ENCODE assay signal across 8 cellular contexts in genomic region chr1:32178380-32179192, GRCh38. TPM values are rescaled to one million over a fixed set of nuclear protein-coding genes. Genes with fewer than 3 reads are reported as not detected.
DNase-seq lines count a peak whose midpoint lies in the region; ATAC-seq and TF ChIP-seq lines count a peak whose summit lies in the region.

No MANE protein-coding gene starts in this region.

- H3K27ac Mint-ChIP-seq in activated T-cell treated with anti-CD3 and anti-CD28 coated beads, Interleukin-2, amount 50 U/mL, for 72 hours: peak overlapping the region; percentile 98
- H3K27ac Mint-ChIP-seq in activated naive CD4-positive, alpha-beta T cell treated with anti-CD3 and anti-CD28 coated beads, Interleukin-2, amount 50 U/mL, for 72 hours: peak overlapping the region; percentile 98
- peak overlapping the region; percentile 95 for H3K27ac Mint-ChIP-seq in type B pancreatic cell

- no peaks in the 10 kb centered on the region for H3K27me3 ChIP-seq in liver (ENCODE audit: control insufficient read depth in 4 of 4, insufficient read depth in 4 of 4, low read length in 3 of 4)

- peak overlapping the region; percentile 98 to 99 for H3K4me3 Mint-ChIP-seq in activated T-cell treated with anti-CD3 and anti-CD28 coated beads, Interleukin-2, amount 50 U/mL, for 72 hours
- H3K4me3 Mint-ChIP-seq in type B pancreatic cell: peak overlapping the region; percentile 93

- peak overlapping the region; percentile 62 to 65 for H3K9ac ChIP-seq in liver (ENCODE audit: low read depth in 1 of 2, low read length in 2 of 2)

- DNase-seq in activated T-cell treated with anti-CD3 and anti-CD28 coated beads, Interleukin-2, amount 50 U/mL, for 72 hours: no peak
- DNase-seq in activated T-cell treated with anti-CD3 and anti-CD28 coated beads for 4 hours: no peak
- DNase-seq in activated naive CD4-positive, alpha-beta T cell treated with anti-CD3 and anti-CD28 coated beads, Interleukin-2, amount 50 U/mL, for 72 hours (ENCODE audit: low spot score in 2 of 2): no peak
- DNase-seq in type B pancreatic cell (ENCODE audit: extremely low spot score, unreplicated experiment): no peak

- TF ChIP-seq RAD21 in liver (IDR thresholded peaks at IDR 0.05): peak; percentile 32 to 52

- H3K27me3 Mint-ChIP-seq in activated T-cell treated with anti-CD3 and anti-CD28 coated beads, Interleukin-2, amount 50 U/mL, for 72 hours (ENCODE audit: low read depth): no peaks in the 10 kb centered on the region
- H3K27me3 Mint-ChIP-seq in type B pancreatic cell: no peaks in the 10 kb centered on the region

- H3K4me1 ChIP-seq in liver (ENCODE audit: control insufficient read depth in 4 of 4, insufficient read depth in 4 of 4, low read length in 3 of 4): peaks cover 16 to 47% (median 40%) of the 10 kb centered on the region in 4 donors

- no peaks in the 10 kb centered on the region for H3K9me3 Mint-ChIP-seq in activated T-cell treated with anti-CD3 and anti-CD28 coated beads, Interleukin-2, amount 50 U/mL, for 72 hours
- H3K9me3 Mint-ChIP-seq in activated naive CD4-positive, alpha-beta T cell treated with anti-CD3 and anti-CD28 coated beads, Interleukin-2, amount 50 U/mL, for 72 hours: no peaks in the 10 kb centered on the region
- no peaks in the 10 kb centered on the region for H3K9me3 Mint-ChIP-seq in type B pancreatic cell

- H3K4me3 ChIP-seq in liver (ENCODE audit: low read depth in 1 of 3, low read length in 3 of 3): peak overlapping the region; percentile 68 to 87 (median 78)

- H3K4me1 Mint-ChIP-seq in activated T-cell treated with anti-CD3 and anti-CD28 coated beads, Interleukin-2, amount 50 U/mL, for 72 hours (ENCODE audit: low read depth): peaks cover 43% of the 10 kb centered on the region
- H3K4me1 Mint-ChIP-seq in type B pancreatic cell (ENCODE audit: unreplicated experiment): peaks cover 16% of the 10 kb centered on the region

- TF ChIP-seq CTCF in liver (IDR thresholded peaks at IDR 0.05; ENCODE audit: low read depth, low read length, missing input control) (no peak), type B pancreatic cell (conservative IDR thresholded peaks at IDR 0.05) (no peak)

- ATAC-seq in activated T-cell treated with anti-CD3 and anti-CD28 coated beads, Interleukin-2, amount 50 U/mL, for 72 hours (replicated peaks in 1 of 2): no peak
- ATAC-seq in activated naive CD4-positive, alpha-beta T cell treated with anti-CD3 and anti-CD28 coated beads, Interleukin-2, amount 50 U/mL, for 72 hours: no peak
- ATAC-seq in GM19324 (IDR thresholded peaks at IDR 0.05; ENCODE audit: low FRiP score, unreplicated experiment) (no peak), GM21737 (IDR thresholded peaks at IDR 0.05; ENCODE audit: unreplicated experiment) (no peak), GM21367 (IDR thresholded peaks at IDR 0.05; ENCODE audit: unreplicated experiment) (no peak)

- WGBS in liver: 47% methylated on average over 7 of the region's 7 CpGs

- H3K27ac ChIP-seq in liver (ENCODE audit: low read depth in 1 of 2, low read length in 2 of 2): peak overlapping the region; percentile 87 to 98

- no peaks in the 10 kb centered on the region for H3K9me3 ChIP-seq in liver (ENCODE audit: control insufficient read depth in 4 of 4, low read length in 3 of 4)

- peaks cover 0 to 6% (median 2%) of the 10 kb centered on the region in 4 donors for H3K36me3 ChIP-seq in liver (ENCODE audit: control insufficient read depth in 4 of 4, insufficient read depth in 3 of 4, low read depth in 1 of 4, low read length in 3 of 4)

- peaks cover 17 to 29% of the 10 kb centered on the region in 2 donors for H3K36me3 Mint-ChIP-seq in activated T-cell treated with anti-CD3 and anti-CD28 coated beads, Interleukin-2, amount 50 U/mL, for 72 hours (ENCODE audit: insufficient read depth in 2 of 2)
- peaks cover 19 to 31% of the 10 kb centered on the region in 2 donors for H3K36me3 Mint-ChIP-seq in activated naive CD4-positive, alpha-beta T cell treated with anti-CD3 and anti-CD28 coated beads, Interleukin-2, amount 50 U/mL, for 72 hours
- H3K36me3 Mint-ChIP-seq in type B pancreatic cell: peaks cover 24% of the 10 kb centered on the region

TF ChIP-seq in liver, 16 proteins besides CTCF, POLR2A, EP300 and RAD21 (continues in another document):
- no peak for TF ChIP-seq TAF1 (conservative IDR thresholded peaks at IDR 0.05)
- TF ChIP-seq HNF4G (IDR thresholded peaks at IDR 0.05): peak; percentile 81
- peak; percentile 13 to 50 for TF ChIP-seq GABPA (IDR thresholded peaks at IDR 0.05 in 1 of 2, conservative IDR thresholded peaks at IDR 0.05 in 1 of 2)
- TF ChIP-seq, protein P1, sequence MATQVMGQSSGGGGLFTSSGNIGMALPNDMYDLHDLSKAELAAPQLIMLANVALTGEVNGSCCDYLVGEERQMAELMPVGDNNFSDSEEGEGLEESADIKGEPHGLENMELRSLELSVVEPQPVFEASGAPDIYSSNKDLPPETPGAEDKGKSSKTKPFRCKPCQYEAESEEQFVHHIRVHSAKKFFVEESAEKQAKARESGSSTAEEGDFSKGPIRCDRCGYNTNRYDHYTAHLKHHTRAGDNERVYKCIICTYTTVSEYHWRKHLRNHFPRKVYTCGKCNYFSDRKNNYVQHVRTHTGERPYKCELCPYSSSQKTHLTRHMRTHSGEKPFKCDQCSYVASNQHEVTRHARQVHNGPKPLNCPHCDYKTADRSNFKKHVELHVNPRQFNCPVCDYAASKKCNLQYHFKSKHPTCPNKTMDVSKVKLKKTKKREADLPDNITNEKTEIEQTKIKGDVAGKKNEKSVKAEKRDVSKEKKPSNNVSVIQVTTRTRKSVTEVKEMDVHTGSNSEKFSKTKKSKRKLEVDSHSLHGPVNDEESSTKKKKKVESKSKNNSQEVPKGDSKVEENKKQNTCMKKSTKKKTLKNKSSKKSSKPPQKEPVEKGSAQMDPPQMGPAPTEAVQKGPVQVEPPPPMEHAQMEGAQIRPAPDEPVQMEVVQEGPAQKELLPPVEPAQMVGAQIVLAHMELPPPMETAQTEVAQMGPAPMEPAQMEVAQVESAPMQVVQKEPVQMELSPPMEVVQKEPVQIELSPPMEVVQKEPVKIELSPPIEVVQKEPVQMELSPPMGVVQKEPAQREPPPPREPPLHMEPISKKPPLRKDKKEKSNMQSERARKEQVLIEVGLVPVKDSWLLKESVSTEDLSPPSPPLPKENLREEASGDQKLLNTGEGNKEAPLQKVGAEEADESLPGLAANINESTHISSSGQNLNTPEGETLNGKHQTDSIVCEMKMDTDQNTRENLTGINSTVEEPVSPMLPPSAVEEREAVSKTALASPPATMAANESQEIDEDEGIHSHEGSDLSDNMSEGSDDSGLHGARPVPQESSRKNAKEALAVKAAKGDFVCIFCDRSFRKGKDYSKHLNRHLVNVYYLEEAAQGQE (IDR thresholded peaks at IDR 0.05): peak; percentile 56
- TF ChIP-seq, protein P2, sequence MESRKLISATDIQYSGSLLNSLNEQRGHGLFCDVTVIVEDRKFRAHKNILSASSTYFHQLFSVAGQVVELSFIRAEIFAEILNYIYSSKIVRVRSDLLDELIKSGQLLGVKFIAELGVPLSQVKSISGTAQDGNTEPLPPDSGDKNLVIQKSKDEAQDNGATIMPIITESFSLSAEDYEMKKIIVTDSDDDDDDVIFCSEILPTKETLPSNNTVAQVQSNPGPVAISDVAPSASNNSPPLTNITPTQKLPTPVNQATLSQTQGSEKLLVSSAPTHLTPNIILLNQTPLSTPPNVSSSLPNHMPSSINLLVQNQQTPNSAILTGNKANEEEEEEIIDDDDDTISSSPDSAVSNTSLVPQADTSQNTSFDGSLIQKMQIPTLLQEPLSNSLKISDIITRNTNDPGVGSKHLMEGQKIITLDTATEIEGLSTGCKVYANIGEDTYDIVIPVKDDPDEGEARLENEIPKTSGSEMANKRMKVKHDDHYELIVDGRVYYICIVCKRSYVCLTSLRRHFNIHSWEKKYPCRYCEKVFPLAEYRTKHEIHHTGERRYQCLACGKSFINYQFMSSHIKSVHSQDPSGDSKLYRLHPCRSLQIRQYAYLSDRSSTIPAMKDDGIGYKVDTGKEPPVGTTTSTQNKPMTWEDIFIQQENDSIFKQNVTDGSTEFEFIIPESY (IDR thresholded peaks at IDR 0.05): peak; percentile 78
- TF ChIP-seq FOXA1 (IDR thresholded peaks at IDR 0.05): peak; percentile 84
- peak in 1 of 2 donors; percentile 69 for TF ChIP-seq EGR1 (IDR thresholded peaks at IDR 0.05; ENCODE audit: low read depth in 2 of 2)

RNA-seq across cellular contexts. Expression of gene TXLNA, which starts 0.9 kb away (rescaled TPM):
- 100 to 1,000 TPM in 1 of 2 donors, 10 to 100 TPM in 1; 97.1 to 113 TPM for total RNA-seq in activated T-cell treated with anti-CD3 and anti-CD28 coated beads, Interleukin-2, amount 50 U/mL, for 72 hours
- 10 to 100 TPM; 71.9 to 81.7 TPM for total RNA-seq in activated naive CD4-positive, alpha-beta T cell treated with anti-CD3 and anti-CD28 coated beads, Interleukin-2, amount 50 U/mL, for 72 hours
- total RNA-seq in liver: 10 to 100 TPM; 31.7 to 46.7 TPM
- polyA plus RNA-seq in liver: 10 to 100 TPM; 17.9 to 26.1 TPM
- 54.0 and 60.4 TPM in 2 replicates for total RNA-seq in type B pancreatic cell (ENCODE audit: low replicate concordance)

RNA-seq across cellular contexts. Expression of gene CCDC28B, which starts 21.8 kb away (rescaled TPM):
- total RNA-seq in activated T-cell treated with anti-CD3 and anti-CD28 coated beads, Interleukin-2, amount 50 U/mL, for 72 hours: 10 to 100 TPM; 20.0 to 24.6 TPM
- 10 to 100 TPM; 20.8 to 24.9 TPM for total RNA-seq in activated naive CD4-positive, alpha-beta T cell treated with anti-CD3 and anti-CD28 coated beads, Interleukin-2, amount 50 U/mL, for 72 hours
- total RNA-seq in liver: 10 to 100 TPM in 1 of 2 donors, under 1 TPM in 1; 0.75 to 20.6 TPM
- polyA plus RNA-seq in liver: 1 to 10 TPM in 1 of 2 donors, under 1 TPM in 1; 0.91 to 1.2 TPM
- 15.8 and 19.6 TPM in 2 replicates for total RNA-seq in type B pancreatic cell (ENCODE audit: low replicate concordance)

RNA-seq across cellular contexts. Expression of gene IQCC, which starts 26.9 kb away (rescaled TPM):
- total RNA-seq in activated T-cell treated with anti-CD3 and anti-CD28 coated beads, Interleukin-2, amount 50 U/mL, for 72 hours: 1 to 10 TPM; 3.7 to 4.6 TPM
- total RNA-seq in activated naive CD4-positive, alpha-beta T cell treated with anti-CD3 and anti-CD28 coated beads, Interleukin-2, amount 50 U/mL, for 72 hours: 1 to 10 TPM; 4.6 to 7.2 TPM
- total RNA-seq in liver (1 to 10 TPM in 1 of 2 donors, under 1 TPM in 1; 0.42 to 2.3 TPM), type B pancreatic cell (ENCODE audit: low replicate concordance) (4.3 and 4.7 TPM in 2 replicates)
- polyA plus RNA-seq in liver: under 1 TPM; 0.48 to 0.74 TPM

RNA-seq across cellular contexts. Expression of gene DCDC2B, which starts 30.3 kb away (rescaled TPM):
- under 1 TPM in 1 of 2 donors, not detected in 1; 0.21 TPM for total RNA-seq in activated T-cell treated with anti-CD3 and anti-CD28 coated beads, Interleukin-2, amount 50 U/mL, for 72 hours
- under 1 TPM in 1 of 2 donors, not detected in 1; 0.16 TPM for total RNA-seq in activated naive CD4-positive, alpha-beta T cell treated with anti-CD3 and anti-CD28 coated beads, Interleukin-2, amount 50 U/mL, for 72 hours
- not detected for total RNA-seq in liver
- under 1 TPM in 1 of 2 donors, not detected in 1; 0.08 TPM for polyA plus RNA-seq in liver
- total RNA-seq in type B pancreatic cell (ENCODE audit: low replicate concordance): not detected in 2 replicates

RNA-seq across cellular contexts. Expression of gene TMEM234, which starts 43.6 kb away (rescaled TPM):
- 10 to 100 TPM in 1 of 2 donors, 1 to 10 TPM in 1; 9.8 to 10.5 TPM for total RNA-seq in activated T-cell treated with anti-CD3 and anti-CD28 coated beads, Interleukin-2, amount 50 U/mL, for 72 hours
- total RNA-seq in activated naive CD4-positive, alpha-beta T cell treated with anti-CD3 and anti-CD28 coated beads, Interleukin-2, amount 50 U/mL, for 72 hours: 10 to 100 TPM in 1 of 2 donors, 1 to 10 TPM in 1; 7.0 to 10.7 TPM
- total RNA-seq in liver: 1 to 10 TPM; 5.9 to 6.8 TPM
- polyA plus RNA-seq in liver: 1 to 10 TPM; 5.4 to 6.3 TPM
- 33.9 and 35.4 TPM in 2 replicates for total RNA-seq in type B pancreatic cell (ENCODE audit: low replicate concordance)
